ENCODE assay signal across 10 cellular contexts in the genomic region with DNA sequence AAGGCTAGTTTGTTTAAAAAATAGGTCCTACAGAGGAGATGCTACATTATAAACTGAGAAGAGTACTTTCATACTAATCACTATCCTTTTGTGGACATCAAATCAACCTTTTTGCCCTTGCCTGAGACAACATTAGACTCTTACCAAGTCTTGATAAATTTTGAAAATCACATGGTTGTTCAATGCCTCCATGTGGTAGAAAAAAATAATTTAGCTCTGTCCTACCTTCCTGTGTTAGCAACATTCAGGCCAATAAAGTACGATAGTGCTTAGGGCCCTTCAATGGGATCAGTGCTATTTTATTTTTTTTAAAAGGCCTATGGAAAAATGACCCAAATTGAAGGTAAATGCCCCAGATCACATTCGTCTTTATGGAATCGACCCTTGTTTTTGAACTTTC. TPM values are rescaled to one million over a fixed set of nuclear protein-coding genes. Genes with fewer than 3 reads are reported as not detected.
DNase-seq lines count a peak whose midpoint lies in the region; ATAC-seq and TF ChIP-seq lines count a peak whose summit lies in the region.
"Had no signal": no experiment of that assay in that cellular context is flagged by ENCODE, and none has a peak within 500 bp of the region (broad histone marks: within the 10 kb centered on the region; RNA-seq: fewer than 3 reads in every experiment).

No MANE protein-coding gene starts in this region.

- H3K36me3 Mint-ChIP-seq in T-helper 17 cell (ENCODE audit: low read depth): no peaks in the 10 kb centered on the region

- H3K4me3 Mint-ChIP-seq in T-helper 17 cell: no peak overlapping the region

- peaks cover 3% of the 10 kb centered on the region for H3K4me1 ChIP-seq in RWPE2 (ENCODE audit: insufficient read depth, poor library complexity, severe bottlenecking)
- H3K4me1 ChIP-seq in cardiac muscle cell (ENCODE audit: low read depth): peaks cover 3% of the 10 kb centered on the region
- H3K4me1 ChIP-seq in tibial artery: peaks cover 0 to 4% (median 0%) of the 10 kb centered on the region in 4 donors

- DNase-seq in NCI-H748 (lab: John Stamatoyannopoulos, UW; ENCODE audit: unreplicated experiment): peak; percentile 13
- no peak for DNase-seq in NCI-H748 treated with DMSO at 0.1 percent for 48 hours (lab: John Stamatoyannopoulos, UW)
- DNase-seq in RWPE2 (ENCODE audit: low spot score): no peak
- peak in 1 of 2 donors; percentile 52 for DNase-seq in cardiac muscle cell (ENCODE audit: low read depth in 1 of 2, low spot score in 1 of 2)
- no peak for DNase-seq in tibial artery
- no peak for DNase-seq in T-helper 17 cell
- DNase-seq: activated naive CD4-positive, alpha-beta T cell treated with Interleukin-2 at 50 U/mL for 16 hours had no signal

- H3K4me3 ChIP-seq in RWPE2 (ENCODE audit: severe bottlenecking) (no peak overlapping the region), cardiac muscle cell (no peak overlapping the region), tibial artery (no peak overlapping the region)

- H3K27ac Mint-ChIP-seq in T-helper 17 cell: no peak overlapping the region

- H3K9me3 ChIP-seq in RWPE2 (ENCODE audit: severe bottlenecking): no peaks in the 10 kb centered on the region
- H3K9me3 ChIP-seq in cardiac muscle cell (ENCODE audit: low read depth): no peaks in the 10 kb centered on the region
- no peaks in the 10 kb centered on the region for H3K9me3 ChIP-seq in tibial artery
- no peaks in the 10 kb centered on the region for H3K9me3 ChIP-seq in T-helper 17 cell (ENCODE audit: control insufficient read depth, low read length, poor library complexity, severe bottlenecking)

- ATAC-seq in RWPE2 (ENCODE audit: low read depth) (0 out of 3 replicates have a peak, but pooled peaks have one; percentile 48), GM18868 (IDR thresholded peaks at IDR 0.05; ENCODE audit: unreplicated experiment) (no peak), HG02678 (IDR thresholded peaks at IDR 0.05; ENCODE audit: unreplicated experiment) (no peak), T-helper 17 cell (no peak)

- H3K36me3 ChIP-seq in RWPE2 (ENCODE audit: low read depth) (no peaks in the 10 kb centered on the region), cardiac muscle cell (no peaks in the 10 kb centered on the region), tibial artery (no peaks in the 10 kb centered on the region)

- H3K4me1 Mint-ChIP-seq in T-helper 17 cell: peaks cover 5% of the 10 kb centered on the region

- intact Hi-C loops in tibial artery (cut with DNase I; ENCODE audit: low total_unique reads): no loop called here

- H3K27me3 Mint-ChIP-seq in T-helper 17 cell: no peaks in the 10 kb centered on the region

- H3K27ac ChIP-seq in RWPE2 (ENCODE audit: poor library complexity, severe bottlenecking) (no peak overlapping the region), cardiac muscle cell (no peak overlapping the region), tibial artery (no peak overlapping the region)
- H3K27ac ChIP-seq: KMS-11 had no signal

- TF ChIP-seq CTCF in RWPE2 (IDR thresholded peaks at IDR 0.05; ENCODE audit: poor library complexity, severe bottlenecking) (peak; percentile 50), cardiac muscle cell (IDR thresholded peaks at IDR 0.05; ENCODE audit: low read depth, low read length) (peak; percentile 32), tibial artery (IDR thresholded peaks at IDR 0.05) (peak; percentile 25 to 36)

- H3K27me3 ChIP-seq in RWPE2 (ENCODE audit: insufficient read depth, poor library complexity, severe bottlenecking) (no peaks in the 10 kb centered on the region), cardiac muscle cell (no peaks in the 10 kb centered on the region), tibial artery (no peaks in the 10 kb centered on the region)

RNA-seq across cellular contexts. Expression of gene UBE2E1, which starts 5.0 kb away (rescaled TPM):
- total RNA-seq in cardiac muscle cell (198 and 202 TPM in 2 replicates), T-helper 17 cell (10 to 100 TPM; 62.2 to 70.7 TPM)
- 26.8 and 33.5 TPM in 2 replicates for polyA plus RNA-seq in cardiac muscle cell
